20 cellular contexts compared by ENCODE assay signal in the genomic region with DNA sequence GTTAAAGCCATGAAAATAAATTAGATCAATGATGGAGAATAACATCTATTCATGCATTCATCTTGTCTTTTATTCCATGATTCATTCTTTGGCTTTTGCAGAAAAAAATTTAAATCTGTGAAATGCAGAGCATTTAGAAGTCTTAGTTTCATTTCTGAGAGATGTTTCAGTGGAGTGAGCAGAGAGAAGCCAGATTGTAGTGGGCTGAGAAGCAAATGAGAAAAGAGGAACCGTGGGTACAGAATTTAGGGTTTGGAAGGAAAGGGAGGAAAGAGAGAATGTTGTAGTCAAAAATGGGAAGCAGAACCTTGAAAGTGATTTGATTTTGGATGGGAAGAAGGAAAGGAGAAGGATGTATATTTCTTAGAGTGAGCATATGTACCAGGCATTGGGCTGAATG.
DNase-seq lines count a peak whose midpoint lies in the region; ATAC-seq and TF ChIP-seq lines count a peak whose summit lies in the region.
"Had no signal": no experiment of that assay in that cellular context is flagged by ENCODE, and none has a peak within 500 bp of the region (broad histone marks: within the 10 kb centered on the region; RNA-seq: fewer than 3 reads in every experiment).

No MANE protein-coding gene starts in this region.

- H4K20me1 ChIP-seq in mammary epithelial cell (ENCODE audit: insufficient read depth, low read length), result no peaks in the 10 kb centered on the region

- peaks cover 11% of the 10 kb centered on the region for H3K4me1 ChIP-seq in mammary epithelial cell (ENCODE audit: insufficient read depth, low read length)
- H3K4me1 ChIP-seq: BE2C, SJCRH30 had no signal

- no peak overlapping the region for H3K4me2 ChIP-seq in mammary epithelial cell (ENCODE audit: insufficient read depth, low read depth, low read length)
- H3K4me2 ChIP-seq: PC-9 had no signal

- H3K9me3 ChIP-seq in mammary epithelial cell (replicated peaks; ENCODE audit: insufficient read depth, low read length), result no peaks in the 10 kb centered on the region
- no peaks in the 10 kb centered on the region for H3K9me3 ChIP-seq in T-helper 17 cell (ENCODE audit: control insufficient read depth, low read length, poor library complexity, severe bottlenecking)
- H3K9me3 ChIP-seq: BE2C, SJCRH30 had no signal

- H3K27ac ChIP-seq in mammary epithelial cell (ENCODE audit: insufficient read depth, low read depth, low read length), result no peak overlapping the region
- H3K27ac ChIP-seq: 22Rv1, PC-9, SJCRH30 had no signal

- peak; percentile 50 for ATAC-seq in HG02870 (IDR thresholded peaks at IDR 0.05; ENCODE audit: unreplicated experiment)
- ATAC-seq in T-helper 17 cell, result no peak
- ATAC-seq in GM21528 (IDR thresholded peaks at IDR 0.05; ENCODE audit: low FRiP score, unreplicated experiment), result no peak
- ATAC-seq: K562 had no signal

- dilution Hi-C loops in mammary epithelial cell (cut with HindIII; ENCODE audit: low sequenced_read_pairs), result no loop called here

- H3K36me3 Mint-ChIP-seq in MCF 10A (ENCODE audit: insufficient read depth, unreplicated experiment) (no peaks in the 10 kb centered on the region), T-helper 17 cell (ENCODE audit: low read depth) (no peaks in the 10 kb centered on the region)
- H3K36me3 Mint-ChIP-seq: CD8-positive, alpha-beta memory T cell had no signal

- WGBS in mammary epithelial cell (ENCODE audit: low coverage, missing lambda C conversion rate), result 94% methylated on average over 1 of the region's 1 CpG

- CTCF ChIA-PET in mammary epithelial cell (lab: Charles Lee; ENCODE audit: low non-redundant PET), result interaction anchor here (0.6 kb wide), 1 partner anchor 163 kb away, joined by 3 read pairs; no protein-coding TSS in a partner anchor
- CTCF ChIA-PET in MCF 10A (lab: Yijun Ruan, JAX), result interaction anchor here (0.7 to 1.7 kb wide), 2 partner anchors 8 to 461 kb away, joined by 3 read pairs; no protein-coding TSS in a partner anchor

- intact Hi-C loops in mammary epithelial cell (cut with micrococcal nuclease) (no loop called here), MCF 10A (cut with micrococcal nuclease) (no loop called here)

- DNase-seq in mammary epithelial cell (no peak), MCF 10A (ENCODE audit: unreplicated experiment) (no peak), T-helper 17 cell (no peak), middle frontal gyrus (ENCODE audit: extremely low spot score, low spot score) (no peak), DMS79 (lab: John Stamatoyannopoulos, UW) (no peak), cerebellum (ENCODE audit: low spot score) (no peak)
- DNase-seq: BE2C; CD8-positive, alpha-beta memory T cell; DMS79 treated with DMSO at 0.1 percent for 48 hours; NCI-H1436; NCI-H2029; NCI-H2171; NCI-H446; NCI-H69; PC-9; SJCRH30 had no signal

- no peaks in the 10 kb centered on the region for H3K9me3 Mint-ChIP-seq in MCF 10A (ENCODE audit: unreplicated experiment)
- H3K9me3 Mint-ChIP-seq: CD8-positive, alpha-beta memory T cell had no signal

- H3K27me3 Mint-ChIP-seq in MCF 10A (ENCODE audit: insufficient read depth, unreplicated experiment) (no peaks in the 10 kb centered on the region), T-helper 17 cell (no peaks in the 10 kb centered on the region)
- H3K27me3 Mint-ChIP-seq: CD8-positive, alpha-beta memory T cell had no signal

- H3K9ac ChIP-seq in mammary epithelial cell (ENCODE audit: insufficient read depth, low read length), result no peak overlapping the region

- no peaks in the 10 kb centered on the region for H3K79me2 ChIP-seq in mammary epithelial cell (ENCODE audit: insufficient read depth, low read length)

- in situ Hi-C loops in mammary epithelial cell (cut with MboI; ENCODE audit: low sequenced_read_pairs in 2 of 2), result no loop called here

- BruUV-seq in mammary epithelial cell (replicated peaks; lab: Mats Ljungman, UMichigan), result no TSS peak
- BruUV-seq in MCF 10A (replicated peaks; lab: Mats Ljungman, UMichigan), result no TSS peak

- POLR2A ChIA-PET in MCF 10A (lab: Yijun Ruan, JAX), result no interaction called here

- no peak overlapping the region for H3K4me3 ChIP-seq in mammary epithelial cell (replicated peaks in 1 of 3; ENCODE audit: insufficient read depth in 1 of 3, low read depth in 2 of 3, low read length in 3 of 3)
- H3K4me3 ChIP-seq: K562, PC-9, SJCRH30 had no signal

- no peak overlapping the region for H3K4me3 Mint-ChIP-seq in MCF 10A (ENCODE audit: unreplicated experiment)
- H3K4me3 Mint-ChIP-seq in T-helper 17 cell, result no peak overlapping the region
- H3K4me3 Mint-ChIP-seq: CD8-positive, alpha-beta memory T cell had no signal

- H3K36me3 ChIP-seq in mammary epithelial cell (ENCODE audit: insufficient read depth, low read length), result no peaks in the 10 kb centered on the region
- H3K36me3 ChIP-seq: BE2C, SJCRH30 had no signal

- H3K27me3 ChIP-seq in mammary epithelial cell (ENCODE audit: insufficient read depth, low read length), result no peaks in the 10 kb centered on the region
- H3K27me3 ChIP-seq: BE2C, SJCRH30 had no signal

- H3K27ac Mint-ChIP-seq in MCF 10A (ENCODE audit: low read depth, unreplicated experiment), result no peak overlapping the region
- peak overlapping the region; percentile 3 for H3K27ac Mint-ChIP-seq in T-helper 17 cell

- no peak for TF ChIP-seq CTCF in mammary epithelial cell (conservative IDR thresholded peaks at IDR 0.05 in 1 of 2, IDR thresholded peaks at IDR 0.05 in 1 of 2; ENCODE audit: extremely low read depth in 1 of 2, insufficient read depth in 1 of 2, low read depth in 1 of 2, low read length in 2 of 2)
- no peak for TF ChIP-seq CTCF in MCF 10A (IDR thresholded peaks at IDR 0.05; ENCODE audit: unreplicated experiment)

- H2AFZ ChIP-seq in mammary epithelial cell (ENCODE audit: low read depth, low read length), result peak overlapping the region; percentile 17
- H2AFZ ChIP-seq: PC-9 had no signal

- H3K4me1 Mint-ChIP-seq in MCF 10A (ENCODE audit: insufficient read depth, unreplicated experiment), result no peaks in the 10 kb centered on the region
- H3K4me1 Mint-ChIP-seq in T-helper 17 cell, result peaks cover 3% of the 10 kb centered on the region
